8 cellular contexts compared by ENCODE assay signal in the genomic region with DNA sequence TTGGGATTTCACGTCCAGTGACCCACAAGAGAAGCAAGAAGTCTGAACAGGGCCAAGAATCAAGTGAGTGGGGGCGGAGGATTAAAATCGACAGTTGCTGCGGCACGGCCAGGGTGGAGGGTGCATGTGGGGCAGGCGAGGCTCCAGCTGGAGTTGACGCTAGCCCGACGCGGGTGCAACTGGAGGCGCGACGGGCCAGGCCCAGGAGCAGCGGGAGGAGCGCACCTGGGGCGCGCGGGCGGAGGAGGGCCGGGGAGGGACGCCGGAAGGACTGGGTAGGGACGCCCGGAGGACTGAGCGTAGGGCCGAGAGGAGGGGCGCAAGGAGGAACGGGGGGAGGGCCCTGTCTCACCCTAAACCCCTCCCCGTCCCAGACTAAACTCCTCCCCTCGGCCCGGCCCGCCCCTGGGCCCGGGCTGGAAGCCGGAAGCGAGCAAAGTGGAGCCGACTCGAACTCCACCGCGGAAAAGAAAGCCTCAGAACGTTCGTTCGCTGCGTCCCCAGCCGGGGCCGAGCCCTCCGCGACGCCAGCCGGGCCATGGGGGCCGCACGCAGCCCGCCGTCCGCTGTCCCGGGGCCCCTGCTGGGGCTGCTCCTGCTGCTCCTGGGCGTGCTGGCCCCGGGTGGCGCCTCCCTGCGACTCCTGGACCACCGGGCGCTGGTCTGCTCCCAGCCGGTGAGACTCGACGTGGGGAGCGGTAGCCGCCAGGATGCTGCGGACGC. TPM values are rescaled to one million over a fixed set of nuclear protein-coding genes. Genes with fewer than 3 reads are reported as not detected.
DNase-seq lines count a peak whose midpoint lies in the region; ATAC-seq and TF ChIP-seq lines count a peak whose summit lies in the region.

A gene with protein sequence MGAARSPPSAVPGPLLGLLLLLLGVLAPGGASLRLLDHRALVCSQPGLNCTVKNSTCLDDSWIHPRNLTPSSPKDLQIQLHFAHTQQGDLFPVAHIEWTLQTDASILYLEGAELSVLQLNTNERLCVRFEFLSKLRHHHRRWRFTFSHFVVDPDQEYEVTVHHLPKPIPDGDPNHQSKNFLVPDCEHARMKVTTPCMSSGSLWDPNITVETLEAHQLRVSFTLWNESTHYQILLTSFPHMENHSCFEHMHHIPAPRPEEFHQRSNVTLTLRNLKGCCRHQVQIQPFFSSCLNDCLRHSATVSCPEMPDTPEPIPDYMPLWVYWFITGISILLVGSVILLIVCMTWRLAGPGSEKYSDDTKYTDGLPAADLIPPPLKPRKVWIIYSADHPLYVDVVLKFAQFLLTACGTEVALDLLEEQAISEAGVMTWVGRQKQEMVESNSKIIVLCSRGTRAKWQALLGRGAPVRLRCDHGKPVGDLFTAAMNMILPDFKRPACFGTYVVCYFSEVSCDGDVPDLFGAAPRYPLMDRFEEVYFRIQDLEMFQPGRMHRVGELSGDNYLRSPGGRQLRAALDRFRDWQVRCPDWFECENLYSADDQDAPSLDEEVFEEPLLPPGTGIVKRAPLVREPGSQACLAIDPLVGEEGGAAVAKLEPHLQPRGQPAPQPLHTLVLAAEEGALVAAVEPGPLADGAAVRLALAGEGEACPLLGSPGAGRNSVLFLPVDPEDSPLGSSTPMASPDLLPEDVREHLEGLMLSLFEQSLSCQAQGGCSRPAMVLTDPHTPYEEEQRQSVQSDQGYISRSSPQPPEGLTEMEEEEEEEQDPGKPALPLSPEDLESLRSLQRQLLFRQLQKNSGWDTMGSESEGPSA (plus strand): TSS at position 447 of the 723 bp plus-strand sequence. CDS start 92 bp downstream, at position 539.

- peak within 1 kb of the TSS; percentile 82 to 100 for H3K9ac ChIP-seq in colonic mucosa (ENCODE audit: low read depth in 2 of 2, low read length in 2 of 2)

- no peaks in the 10 kb centered on the region for H3K9me3 ChIP-seq in colonic mucosa

- H3K36me3 ChIP-seq in colonic mucosa = no peaks in the 10 kb centered on the region

- TF ChIP-seq CTCF in colonic mucosa (IDR thresholded peaks at IDR 0.05) = no peak

- in situ Hi-C loops in GM18951 (cut with MboI; ENCODE audit: low sequenced_read_pairs, unreplicated experiment) = no loop called here

- peaks cover 4% of the 10 kb centered on the region for H3K4me1 ChIP-seq in colonic mucosa

- H3K27ac ChIP-seq in colonic mucosa = peak within 1 kb of the TSS; percentile 88

- no peaks in the 10 kb centered on the region for H3K27me3 ChIP-seq in colonic mucosa

- TF ChIP-seq POLR2A in GM18951 (IDR thresholded peaks at IDR 0.05; ENCODE audit: extremely low read depth, insufficient read depth, insufficient read length) = peak; percentile 87

- peak within 1 kb of the TSS; percentile 91 for H3K4me3 ChIP-seq in colonic mucosa

- peak; percentile 95 for DNase-seq in AG08396 (ENCODE audit: low spot score)
- DNase-seq in NCI-H446 treated with DMSO at 0.1 percent for 48 hours (lab: John Stamatoyannopoulos, UW) = peak; percentile 78
- peak; percentile 89 to 95 for DNase-seq in activated CD4-positive, alpha-beta T cell treated with anti-CD3 and anti-CD28 coated beads for 4 hours
- DNase-seq in colonic mucosa = peak; percentile 95
- DNase-seq in kidney tubule cell (ENCODE audit: low spot score) = peak; percentile 94
- DNase-seq in stimulated activated CD4-positive, alpha-beta T cell treated with anti-CD3 and anti-CD28 coated beads, Interleukin-1b, Interleukin-23, amount 100 ng/mL, for 1 hour (ENCODE audit: low read depth in 2 of 2) = peak; percentile 87 to 93

- intact Hi-C loops in colonic mucosa (cut with DNase I) = loop anchor here (5.0 kb wide), 1 partner anchor 73 kb away; a partner anchor contains a TSS

- ATAC-seq in HG03175 (IDR thresholded peaks at IDR 0.05; ENCODE audit: unreplicated experiment) = peak; percentile 88

RNA-seq across cellular contexts. Expression of the gene that starts here (rescaled TPM):
- 10 to 100 TPM; 17.2 to 20.2 TPM for total RNA-seq in colonic mucosa

Comparison
In these comparisons a context has a peak if more than half of its experiments do, and no peak if none do; other contexts are left out.
1. Peak in every context shown above with its lines: DNase-seq, ATAC-seq, H3K4me3 ChIP-seq and H3K27ac ChIP-seq.